In the genomic region with DNA sequence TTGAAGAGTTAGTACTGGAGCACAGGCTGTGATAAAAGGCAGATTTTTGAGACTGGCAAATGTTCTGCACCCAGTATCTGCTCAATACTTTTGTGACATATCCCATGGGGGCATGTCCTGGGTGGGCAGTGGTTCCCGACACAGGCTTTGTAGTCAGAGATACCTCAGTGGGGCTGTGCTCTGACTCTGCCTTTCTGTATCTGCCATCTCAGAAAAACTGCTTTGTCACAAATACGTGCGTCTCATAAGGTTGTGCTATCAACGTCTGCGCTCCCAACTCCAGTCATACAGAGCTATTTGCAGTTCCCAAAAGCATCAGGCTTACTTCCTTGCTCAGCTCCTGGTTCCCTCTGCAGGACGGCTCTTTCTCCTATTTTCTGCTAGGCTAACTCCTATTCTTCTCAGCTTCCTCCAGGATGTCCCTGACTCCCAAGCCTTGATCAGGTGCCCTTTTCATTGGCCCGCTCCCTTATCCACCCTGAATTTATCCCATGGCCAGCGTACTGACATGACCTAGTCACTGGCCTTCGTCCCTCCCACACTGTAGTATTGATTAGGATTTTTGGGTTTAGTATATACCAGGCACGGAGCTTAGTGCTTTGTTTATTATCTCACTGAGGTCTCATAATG, we compare ENCODE assay signal across 23 cellular contexts.
"Had no signal": no experiment of that assay in that cellular context is flagged by ENCODE, and none has a peak within 500 bp of the region (broad histone marks: within the 10 kb centered on the region; RNA-seq: fewer than 3 reads in every experiment).

No MANE protein-coding gene starts in this region.

- H3K9me3 Mint-ChIP-seq: dendritic cell treated with granulocyte-macrophage colony-stimulating factor and Interleukin-4, amounts not matched to agents 40 ng/mL and 50 ng/mL, for 4 days; nephron progenitor cell; stimulated activated naive B cell treated with anti-CD40 and anti-IgM and Interleukin-4, amounts not matched to agents 10 μg/mL and 1 μg/mL and 100 μg/mL, for 72 hours; stimulated activated naive CD8-positive, alpha-beta T cell treated with anti-CD3 and anti-CD28 coated beads, Interleukin-15, amount 100 ng/mL, for 72 hours had no signal

- H3K9me3 ChIP-seq: left lung, prostate gland, spleen, testis, transverse colon had no signal

- H3K27me3 Mint-ChIP-seq: dendritic cell treated with granulocyte-macrophage colony-stimulating factor and Interleukin-4, amounts not matched to agents 40 ng/mL and 50 ng/mL, for 4 days; stimulated activated naive B cell treated with anti-CD40 and anti-IgM and Interleukin-4, amounts not matched to agents 10 μg/mL and 1 μg/mL and 100 μg/mL, for 72 hours; stimulated activated naive CD8-positive, alpha-beta T cell treated with anti-CD3 and anti-CD28 coated beads, Interleukin-15, amount 100 ng/mL, for 72 hours had no signal

- H3K4me1 ChIP-seq: left lung, parathyroid adenoma, prostate gland, spleen, testis, transverse colon had no signal

- H3K9ac ChIP-seq: parathyroid adenoma had no signal

- FAIRE-seq: colon, keratinocyte had no signal

- H3K36me3 ChIP-seq: prostate gland, transverse colon had no signal

- H3K79me2 ChIP-seq: parathyroid adenoma had no signal

- H3K27me3 ChIP-seq: left lung, spleen, testis, transverse colon had no signal

- ATAC-seq: left lung; sciatic nerve; stimulated activated naive B cell treated with anti-CD40 and anti-IgM and Interleukin-4, amounts not matched to agents 10 μg/mL and 1 μg/mL and 100 μg/mL, for 72 hours; stimulated activated naive CD8-positive, alpha-beta T cell treated with anti-CD3 and anti-CD28 coated beads, Interleukin-15, amount 100 ng/mL, for 72 hours had no signal

- H2AFZ ChIP-seq: parathyroid adenoma had no signal

- H3K4me3 ChIP-seq: left lung, lung, prostate gland, spleen, testis, transverse colon had no signal

- H3K27ac Mint-ChIP-seq: dendritic cell treated with granulocyte-macrophage colony-stimulating factor and Interleukin-4, amounts not matched to agents 40 ng/mL and 50 ng/mL, for 4 days; nephron progenitor cell; stimulated activated naive B cell treated with anti-CD40 and anti-IgM and Interleukin-4, amounts not matched to agents 10 μg/mL and 1 μg/mL and 100 μg/mL, for 72 hours; stimulated activated naive CD8-positive, alpha-beta T cell treated with anti-CD3 and anti-CD28 coated beads, Interleukin-15, amount 100 ng/mL, for 72 hours had no signal

- H3K27ac ChIP-seq: left lung, parathyroid adenoma, prostate gland, spleen, testis, transverse colon had no signal

- H3K4me3 Mint-ChIP-seq: dendritic cell treated with granulocyte-macrophage colony-stimulating factor and Interleukin-4, amounts not matched to agents 40 ng/mL and 50 ng/mL, for 4 days; nephron progenitor cell; stimulated activated naive B cell treated with anti-CD40 and anti-IgM and Interleukin-4, amounts not matched to agents 10 μg/mL and 1 μg/mL and 100 μg/mL, for 72 hours; stimulated activated naive CD8-positive, alpha-beta T cell treated with anti-CD3 and anti-CD28 coated beads, Interleukin-15, amount 100 ng/mL, for 72 hours had no signal

- DNase-seq: cerebellar nuclear complex; foreskin melanocyte; head of caudate nucleus; hypothalamus; left lung; mesenchymal stem cell; midbrain; nephron progenitor cell; spleen; stimulated activated CD4-positive, alpha-beta T cell treated with anti-CD3 and anti-CD28 coated beads, Interleukin-15, amount 100 ng/mL, for 24 hours; stimulated activated CD4-positive, alpha-beta T cell treated with anti-CD3 and anti-CD28 coated beads, Interleukin-1b, Interleukin-23, amount 100 ng/mL, for 48 hours; stimulated activated CD4-positive, alpha-beta T cell treated with anti-CD3 and anti-CD28 coated beads, Interleukin-4, amount 100 ng/mL, for 24 hours; stimulated activated naive B cell treated with anti-CD40 and anti-IgM and Interleukin-4, amounts not matched to agents 10 μg/mL and 1 μg/mL and 100 μg/mL, for 72 hours; stimulated activated naive CD8-positive, alpha-beta T cell treated with anti-CD3 and anti-CD28 coated beads, Interleukin-15, amount 100 ng/mL, for 72 hours; testis; transverse colon had no signal
